ENCODE assay signal across 1 cellular context in the genomic region with DNA sequence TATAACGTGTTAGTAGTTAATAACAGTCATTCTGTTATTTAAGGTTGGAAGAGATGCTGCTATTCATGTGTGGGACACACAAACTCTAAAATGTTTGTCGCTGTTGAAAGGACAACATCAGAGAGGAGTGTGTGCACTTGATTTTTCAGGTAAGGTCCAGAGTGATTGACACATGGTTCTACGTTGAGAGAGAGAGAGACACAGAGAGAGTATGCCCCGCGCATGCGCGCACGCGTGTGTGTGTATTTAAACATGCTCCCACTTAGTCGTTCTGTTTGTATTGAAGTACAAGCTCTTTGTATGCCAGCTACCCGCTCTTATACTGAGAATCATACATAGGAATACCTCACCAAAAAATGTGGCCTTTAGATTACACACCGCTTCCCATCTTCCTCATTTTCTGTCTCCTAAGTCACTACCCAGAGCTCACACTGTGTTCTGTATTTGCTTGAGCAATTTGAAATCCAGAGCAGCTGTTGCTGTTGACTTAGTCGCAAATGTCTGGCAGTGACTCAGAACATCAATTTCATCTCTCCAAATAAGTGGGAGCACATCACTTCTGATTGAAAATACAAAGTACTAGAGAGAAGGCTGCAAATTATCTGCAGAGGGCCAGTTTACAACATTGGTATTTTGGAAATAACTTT.
A peak's percentile ranks its signal among the peaks of the same experiment; 100 is the strongest.
TF ChIP-seq lines count a peak whose summit lies in the region.

No MANE protein-coding gene starts in this region.

TF ChIP-seq in HepG2, 621 proteins besides CTCF, POLR2A, EP300 and RAD21 (continued from another document and continues in another):
- TF ChIP-seq, protein P1, sequence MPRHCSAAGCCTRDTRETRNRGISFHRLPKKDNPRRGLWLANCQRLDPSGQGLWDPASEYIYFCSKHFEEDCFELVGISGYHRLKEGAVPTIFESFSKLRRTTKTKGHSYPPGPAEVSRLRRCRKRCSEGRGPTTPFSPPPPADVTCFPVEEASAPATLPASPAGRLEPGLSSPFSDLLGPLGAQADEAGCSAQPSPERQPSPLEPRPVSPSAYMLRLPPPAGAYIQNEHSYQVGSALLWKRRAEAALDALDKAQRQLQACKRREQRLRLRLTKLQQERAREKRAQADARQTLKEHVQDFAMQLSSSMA (CRISPR knock-in tag; IDR thresholded peaks at IDR 0.05), result no peak
- TF ChIP-seq THAP11 (CRISPR knock-in tag; IDR thresholded peaks at IDR 0.05) (no peak), ARNT (IDR thresholded peaks at IDR 0.05) (no peak), FOXA1 (IDR thresholded peaks at IDR 0.05) (no peak), FOXA1 (CRISPR knock-in tag; IDR thresholded peaks at IDR 0.05) (peak; percentile 60), ZNF737 (CRISPR knock-in tag; IDR thresholded peaks at IDR 0.05; ENCODE audit: borderline replicate concordance) (no peak), ZNF616 (CRISPR knock-in tag; IDR thresholded peaks at IDR 0.05; ENCODE audit: low read depth) (no peak), ZNF7 (CRISPR knock-in tag; IDR thresholded peaks at IDR 0.05) (no peak), NFE2L2 (IDR thresholded peaks at IDR 0.05; ENCODE audit: low read length) (no peak), NFYC (CRISPR knock-in tag; IDR thresholded peaks at IDR 0.05) (no peak), IRX3 (CRISPR knock-in tag; IDR thresholded peaks at IDR 0.05; ENCODE audit: borderline replicate concordance, low read depth) (no peak), RBM39 (IDR thresholded peaks at IDR 0.05; ENCODE audit: low read depth, low read length, poor library complexity, severe bottlenecking) (no peak), ELF3 (CRISPR knock-in tag; IDR thresholded peaks at IDR 0.05) (0 out of 2 replicates have a peak, but pooled peaks have one; percentile 34), WIZ (CRISPR knock-in tag; IDR thresholded peaks at IDR 0.05) (no peak), SAP130 (CRISPR knock-in tag; IDR thresholded peaks at IDR 0.05; ENCODE audit: low read depth) (0 out of 2 replicates have a peak, but pooled peaks have one; percentile 32), HOXA7 (CRISPR knock-in tag; IDR thresholded peaks at IDR 0.05) (no peak), ZNF75D (CRISPR knock-in tag; IDR thresholded peaks at IDR 0.05; ENCODE audit: borderline replicate concordance) (no peak), MYNN (CRISPR knock-in tag; IDR thresholded peaks at IDR 0.05; ENCODE audit: low read depth) (no peak), HOXA3 (CRISPR knock-in tag; IDR thresholded peaks at IDR 0.05) (peak; percentile 15; the same call in 1 of the 2 replicates), NCOA5 (CRISPR knock-in tag; IDR thresholded peaks at IDR 0.05) (no peak), NFIB (CRISPR knock-in tag; IDR thresholded peaks at IDR 0.05; ENCODE audit: borderline replicate concordance) (no peak), MATR3 (CRISPR knock-in tag; IDR thresholded peaks at IDR 0.05) (no peak), ZNF552 (CRISPR knock-in tag; IDR thresholded peaks at IDR 0.05; ENCODE audit: borderline replicate concordance) (no peak), ZNF121 (CRISPR knock-in tag; IDR thresholded peaks at IDR 0.05) (no peak), ZNF569 (CRISPR knock-in tag; IDR thresholded peaks at IDR 0.05; ENCODE audit: borderline replicate concordance) (no peak), SYNCRIP (IDR thresholded peaks at IDR 0.05; ENCODE audit: insufficient read depth, low read depth, low read length) (no peak), ZSCAN22 (CRISPR knock-in tag; IDR thresholded peaks at IDR 0.05) (no peak)
- TF ChIP-seq, protein P2, sequence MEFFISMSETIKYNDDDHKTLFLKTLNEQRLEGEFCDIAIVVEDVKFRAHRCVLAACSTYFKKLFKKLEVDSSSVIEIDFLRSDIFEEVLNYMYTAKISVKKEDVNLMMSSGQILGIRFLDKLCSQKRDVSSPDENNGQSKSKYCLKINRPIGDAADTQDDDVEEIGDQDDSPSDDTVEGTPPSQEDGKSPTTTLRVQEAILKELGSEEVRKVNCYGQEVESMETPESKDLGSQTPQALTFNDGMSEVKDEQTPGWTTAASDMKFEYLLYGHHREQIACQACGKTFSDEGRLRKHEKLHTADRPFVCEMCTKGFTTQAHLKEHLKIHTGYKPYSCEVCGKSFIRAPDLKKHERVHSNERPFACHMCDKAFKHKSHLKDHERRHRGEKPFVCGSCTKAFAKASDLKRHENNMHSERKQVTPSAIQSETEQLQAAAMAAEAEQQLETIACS (CRISPR knock-in tag; IDR thresholded peaks at IDR 0.05), result no peak
- TF ChIP-seq, protein P3, sequence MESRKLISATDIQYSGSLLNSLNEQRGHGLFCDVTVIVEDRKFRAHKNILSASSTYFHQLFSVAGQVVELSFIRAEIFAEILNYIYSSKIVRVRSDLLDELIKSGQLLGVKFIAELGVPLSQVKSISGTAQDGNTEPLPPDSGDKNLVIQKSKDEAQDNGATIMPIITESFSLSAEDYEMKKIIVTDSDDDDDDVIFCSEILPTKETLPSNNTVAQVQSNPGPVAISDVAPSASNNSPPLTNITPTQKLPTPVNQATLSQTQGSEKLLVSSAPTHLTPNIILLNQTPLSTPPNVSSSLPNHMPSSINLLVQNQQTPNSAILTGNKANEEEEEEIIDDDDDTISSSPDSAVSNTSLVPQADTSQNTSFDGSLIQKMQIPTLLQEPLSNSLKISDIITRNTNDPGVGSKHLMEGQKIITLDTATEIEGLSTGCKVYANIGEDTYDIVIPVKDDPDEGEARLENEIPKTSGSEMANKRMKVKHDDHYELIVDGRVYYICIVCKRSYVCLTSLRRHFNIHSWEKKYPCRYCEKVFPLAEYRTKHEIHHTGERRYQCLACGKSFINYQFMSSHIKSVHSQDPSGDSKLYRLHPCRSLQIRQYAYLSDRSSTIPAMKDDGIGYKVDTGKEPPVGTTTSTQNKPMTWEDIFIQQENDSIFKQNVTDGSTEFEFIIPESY (CRISPR knock-in tag; IDR thresholded peaks at IDR 0.05), result peak; percentile 85
- TF ChIP-seq, protein P4, sequence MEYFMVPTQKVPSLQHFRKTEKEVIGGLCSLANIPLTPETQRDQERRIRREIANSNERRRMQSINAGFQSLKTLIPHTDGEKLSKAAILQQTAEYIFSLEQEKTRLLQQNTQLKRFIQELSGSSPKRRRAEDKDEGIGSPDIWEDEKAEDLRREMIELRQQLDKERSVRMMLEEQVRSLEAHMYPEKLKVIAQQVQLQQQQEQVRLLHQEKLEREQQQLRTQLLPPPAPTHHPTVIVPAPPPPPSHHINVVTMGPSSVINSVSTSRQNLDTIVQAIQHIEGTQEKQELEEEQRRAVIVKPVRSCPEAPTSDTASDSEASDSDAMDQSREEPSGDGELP (IDR thresholded peaks at IDR 0.05; ENCODE audit: borderline replicate concordance, low read depth), result peak; percentile 89
- TF ChIP-seq, protein P5, sequence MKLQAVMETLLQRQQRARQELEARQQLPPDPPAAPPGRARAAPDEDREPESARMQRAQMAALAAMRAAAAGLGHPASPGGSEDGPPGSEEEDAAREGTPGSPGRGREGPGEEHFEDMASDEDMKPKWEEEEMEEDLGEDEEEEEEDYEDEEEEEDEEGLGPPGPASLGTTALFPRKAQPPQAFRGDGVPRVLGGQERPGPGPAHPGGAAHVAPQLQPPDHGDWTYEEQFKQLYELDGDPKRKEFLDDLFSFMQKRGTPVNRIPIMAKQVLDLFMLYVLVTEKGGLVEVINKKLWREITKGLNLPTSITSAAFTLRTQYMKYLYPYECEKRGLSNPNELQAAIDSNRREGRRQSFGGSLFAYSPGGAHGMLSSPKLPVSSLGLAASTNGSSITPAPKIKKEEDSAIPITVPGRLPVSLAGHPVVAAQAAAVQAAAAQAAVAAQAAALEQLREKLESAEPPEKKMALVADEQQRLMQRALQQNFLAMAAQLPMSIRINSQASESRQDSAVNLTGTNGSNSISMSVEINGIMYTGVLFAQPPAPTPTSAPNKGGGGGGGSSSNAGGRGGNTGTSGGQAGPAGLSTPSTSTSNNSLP (IDR thresholded peaks at IDR 0.05; ENCODE audit: low read depth, low read length), result peak; percentile 88
- TF ChIP-seq, protein P6, sequence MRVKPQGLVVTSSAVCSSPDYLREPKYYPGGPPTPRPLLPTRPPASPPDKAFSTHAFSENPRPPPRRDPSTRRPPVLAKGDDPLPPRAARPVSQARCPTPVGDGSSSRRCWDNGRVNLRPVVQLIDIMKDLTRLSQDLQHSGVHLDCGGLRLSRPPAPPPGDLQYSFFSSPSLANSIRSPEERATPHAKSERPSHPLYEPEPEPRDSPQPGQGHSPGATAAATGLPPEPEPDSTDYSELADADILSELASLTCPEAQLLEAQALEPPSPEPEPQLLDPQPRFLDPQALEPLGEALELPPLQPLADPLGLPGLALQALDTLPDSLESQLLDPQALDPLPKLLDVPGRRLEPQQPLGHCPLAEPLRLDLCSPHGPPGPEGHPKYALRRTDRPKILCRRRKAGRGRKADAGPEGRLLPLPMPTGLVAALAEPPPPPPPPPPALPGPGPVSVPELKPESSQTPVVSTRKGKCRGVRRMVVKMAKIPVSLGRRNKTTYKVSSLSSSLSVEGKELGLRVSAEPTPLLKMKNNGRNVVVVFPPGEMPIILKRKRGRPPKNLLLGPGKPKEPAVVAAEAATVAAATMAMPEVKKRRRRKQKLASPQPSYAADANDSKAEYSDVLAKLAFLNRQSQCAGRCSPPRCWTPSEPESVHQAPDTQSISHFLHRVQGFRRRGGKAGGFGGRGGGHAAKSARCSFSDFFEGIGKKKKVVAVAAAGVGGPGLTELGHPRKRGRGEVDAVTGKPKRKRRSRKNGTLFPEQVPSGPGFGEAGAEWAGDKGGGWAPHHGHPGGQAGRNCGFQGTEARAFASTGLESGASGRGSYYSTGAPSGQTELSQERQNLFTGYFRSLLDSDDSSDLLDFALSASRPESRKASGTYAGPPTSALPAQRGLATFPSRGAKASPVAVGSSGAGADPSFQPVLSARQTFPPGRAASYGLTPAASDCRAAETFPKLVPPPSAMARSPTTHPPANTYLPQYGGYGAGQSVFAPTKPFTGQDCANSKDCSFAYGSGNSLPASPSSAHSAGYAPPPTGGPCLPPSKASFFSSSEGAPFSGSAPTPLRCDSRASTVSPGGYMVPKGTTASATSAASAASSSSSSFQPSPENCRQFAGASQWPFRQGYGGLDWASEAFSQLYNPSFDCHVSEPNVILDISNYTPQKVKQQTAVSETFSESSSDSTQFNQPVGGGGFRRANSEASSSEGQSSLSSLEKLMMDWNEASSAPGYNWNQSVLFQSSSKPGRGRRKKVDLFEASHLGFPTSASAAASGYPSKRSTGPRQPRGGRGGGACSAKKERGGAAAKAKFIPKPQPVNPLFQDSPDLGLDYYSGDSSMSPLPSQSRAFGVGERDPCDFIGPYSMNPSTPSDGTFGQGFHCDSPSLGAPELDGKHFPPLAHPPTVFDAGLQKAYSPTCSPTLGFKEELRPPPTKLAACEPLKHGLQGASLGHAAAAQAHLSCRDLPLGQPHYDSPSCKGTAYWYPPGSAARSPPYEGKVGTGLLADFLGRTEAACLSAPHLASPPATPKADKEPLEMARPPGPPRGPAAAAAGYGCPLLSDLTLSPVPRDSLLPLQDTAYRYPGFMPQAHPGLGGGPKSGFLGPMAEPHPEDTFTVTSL (CRISPR knock-in tag; IDR thresholded peaks at IDR 0.05; ENCODE audit: borderline replicate concordance), result no peak
- TF ChIP-seq, protein P7, sequence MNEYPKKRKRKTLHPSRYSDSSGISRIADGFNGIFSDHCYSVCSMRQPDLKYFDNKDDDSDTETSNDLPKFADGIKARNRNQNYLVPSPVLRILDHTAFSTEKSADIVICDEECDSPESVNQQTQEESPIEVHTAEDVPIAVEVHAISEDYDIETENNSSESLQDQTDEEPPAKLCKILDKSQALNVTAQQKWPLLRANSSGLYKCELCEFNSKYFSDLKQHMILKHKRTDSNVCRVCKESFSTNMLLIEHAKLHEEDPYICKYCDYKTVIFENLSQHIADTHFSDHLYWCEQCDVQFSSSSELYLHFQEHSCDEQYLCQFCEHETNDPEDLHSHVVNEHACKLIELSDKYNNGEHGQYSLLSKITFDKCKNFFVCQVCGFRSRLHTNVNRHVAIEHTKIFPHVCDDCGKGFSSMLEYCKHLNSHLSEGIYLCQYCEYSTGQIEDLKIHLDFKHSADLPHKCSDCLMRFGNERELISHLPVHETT (CRISPR knock-in tag; conservative IDR thresholded peaks at IDR 0.05), result no peak
- TF ChIP-seq, protein P8, sequence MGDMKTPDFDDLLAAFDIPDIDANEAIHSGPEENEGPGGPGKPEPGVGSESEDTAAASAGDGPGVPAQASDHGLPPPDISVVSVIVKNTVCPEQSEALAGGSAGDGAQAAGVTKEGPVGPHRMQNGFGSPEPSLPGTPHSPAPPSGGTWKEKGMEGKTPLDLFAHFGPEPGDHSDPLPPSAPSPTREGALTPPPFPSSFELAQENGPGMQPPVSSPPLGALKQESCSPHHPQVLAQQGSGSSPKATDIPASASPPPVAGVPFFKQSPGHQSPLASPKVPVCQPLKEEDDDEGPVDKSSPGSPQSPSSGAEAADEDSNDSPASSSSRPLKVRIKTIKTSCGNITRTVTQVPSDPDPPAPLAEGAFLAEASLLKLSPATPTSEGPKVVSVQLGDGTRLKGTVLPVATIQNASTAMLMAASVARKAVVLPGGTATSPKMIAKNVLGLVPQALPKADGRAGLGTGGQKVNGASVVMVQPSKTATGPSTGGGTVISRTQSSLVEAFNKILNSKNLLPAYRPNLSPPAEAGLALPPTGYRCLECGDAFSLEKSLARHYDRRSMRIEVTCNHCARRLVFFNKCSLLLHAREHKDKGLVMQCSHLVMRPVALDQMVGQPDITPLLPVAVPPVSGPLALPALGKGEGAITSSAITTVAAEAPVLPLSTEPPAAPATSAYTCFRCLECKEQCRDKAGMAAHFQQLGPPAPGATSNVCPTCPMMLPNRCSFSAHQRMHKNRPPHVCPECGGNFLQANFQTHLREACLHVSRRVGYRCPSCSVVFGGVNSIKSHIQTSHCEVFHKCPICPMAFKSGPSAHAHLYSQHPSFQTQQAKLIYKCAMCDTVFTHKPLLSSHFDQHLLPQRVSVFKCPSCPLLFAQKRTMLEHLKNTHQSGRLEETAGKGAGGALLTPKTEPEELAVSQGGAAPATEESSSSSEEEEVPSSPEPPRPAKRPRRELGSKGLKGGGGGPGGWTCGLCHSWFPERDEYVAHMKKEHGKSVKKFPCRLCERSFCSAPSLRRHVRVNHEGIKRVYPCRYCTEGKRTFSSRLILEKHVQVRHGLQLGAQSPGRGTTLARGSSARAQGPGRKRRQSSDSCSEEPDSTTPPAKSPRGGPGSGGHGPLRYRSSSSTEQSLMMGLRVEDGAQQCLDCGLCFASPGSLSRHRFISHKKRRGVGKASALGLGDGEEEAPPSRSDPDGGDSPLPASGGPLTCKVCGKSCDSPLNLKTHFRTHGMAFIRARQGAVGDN (CRISPR knock-in tag; IDR thresholded peaks at IDR 0.05), result no peak
- TF ChIP-seq, protein P9, sequence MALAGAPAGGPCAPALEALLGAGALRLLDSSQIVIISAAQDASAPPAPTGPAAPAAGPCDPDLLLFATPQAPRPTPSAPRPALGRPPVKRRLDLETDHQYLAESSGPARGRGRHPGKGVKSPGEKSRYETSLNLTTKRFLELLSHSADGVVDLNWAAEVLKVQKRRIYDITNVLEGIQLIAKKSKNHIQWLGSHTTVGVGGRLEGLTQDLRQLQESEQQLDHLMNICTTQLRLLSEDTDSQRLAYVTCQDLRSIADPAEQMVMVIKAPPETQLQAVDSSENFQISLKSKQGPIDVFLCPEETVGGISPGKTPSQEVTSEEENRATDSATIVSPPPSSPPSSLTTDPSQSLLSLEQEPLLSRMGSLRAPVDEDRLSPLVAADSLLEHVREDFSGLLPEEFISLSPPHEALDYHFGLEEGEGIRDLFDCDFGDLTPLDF (CRISPR knock-in tag; IDR thresholded peaks at IDR 0.05), result no peak
- TF ChIP-seq, protein P10, sequence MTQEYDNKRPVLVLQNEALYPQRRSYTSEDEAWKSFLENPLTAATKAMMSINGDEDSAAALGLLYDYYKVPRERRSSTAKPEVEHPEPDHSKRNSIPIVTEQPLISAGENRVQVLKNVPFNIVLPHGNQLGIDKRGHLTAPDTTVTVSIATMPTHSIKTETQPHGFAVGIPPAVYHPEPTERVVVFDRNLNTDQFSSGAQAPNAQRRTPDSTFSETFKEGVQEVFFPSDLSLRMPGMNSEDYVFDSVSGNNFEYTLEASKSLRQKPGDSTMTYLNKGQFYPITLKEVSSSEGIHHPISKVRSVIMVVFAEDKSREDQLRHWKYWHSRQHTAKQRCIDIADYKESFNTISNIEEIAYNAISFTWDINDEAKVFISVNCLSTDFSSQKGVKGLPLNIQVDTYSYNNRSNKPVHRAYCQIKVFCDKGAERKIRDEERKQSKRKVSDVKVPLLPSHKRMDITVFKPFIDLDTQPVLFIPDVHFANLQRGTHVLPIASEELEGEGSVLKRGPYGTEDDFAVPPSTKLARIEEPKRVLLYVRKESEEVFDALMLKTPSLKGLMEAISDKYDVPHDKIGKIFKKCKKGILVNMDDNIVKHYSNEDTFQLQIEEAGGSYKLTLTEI (CRISPR knock-in tag; conservative IDR thresholded peaks at IDR 0.05), result no peak
